1 cellular context compared by ENCODE assay signal in genomic region chrX:83845397-83845796, GRCh38.
TF ChIP-seq lines count a peak whose summit lies in the region.

No MANE protein-coding gene starts in this region.

TF ChIP-seq in H1, 55 proteins besides CTCF, POLR2A, EP300 and RAD21 (continued from another document):
- TF ChIP-seq, protein P1, sequence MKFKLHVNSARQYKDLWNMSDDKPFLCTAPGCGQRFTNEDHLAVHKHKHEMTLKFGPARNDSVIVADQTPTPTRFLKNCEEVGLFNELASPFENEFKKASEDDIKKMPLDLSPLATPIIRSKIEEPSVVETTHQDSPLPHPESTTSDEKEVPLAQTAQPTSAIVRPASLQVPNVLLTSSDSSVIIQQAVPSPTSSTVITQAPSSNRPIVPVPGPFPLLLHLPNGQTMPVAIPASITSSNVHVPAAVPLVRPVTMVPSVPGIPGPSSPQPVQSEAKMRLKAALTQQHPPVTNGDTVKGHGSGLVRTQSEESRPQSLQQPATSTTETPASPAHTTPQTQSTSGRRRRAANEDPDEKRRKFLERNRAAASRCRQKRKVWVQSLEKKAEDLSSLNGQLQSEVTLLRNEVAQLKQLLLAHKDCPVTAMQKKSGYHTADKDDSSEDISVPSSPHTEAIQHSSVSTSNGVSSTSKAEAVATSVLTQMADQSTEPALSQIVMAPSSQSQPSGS (IDR thresholded peaks at IDR 0.05; ENCODE audit: low read length), result no peak
- no peak for TF ChIP-seq BRCA1 (IDR thresholded peaks at IDR 0.05; ENCODE audit: low read depth, low read length)
- TF ChIP-seq CREB1 (IDR thresholded peaks at IDR 0.05), result no peak
- TF ChIP-seq, protein P2, sequence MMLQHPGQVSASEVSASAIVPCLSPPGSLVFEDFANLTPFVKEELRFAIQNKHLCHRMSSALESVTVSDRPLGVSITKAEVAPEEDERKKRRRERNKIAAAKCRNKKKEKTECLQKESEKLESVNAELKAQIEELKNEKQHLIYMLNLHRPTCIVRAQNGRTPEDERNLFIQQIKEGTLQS (IDR thresholded peaks at IDR 0.05; ENCODE audit: insufficient read depth, low read depth, low read length), result no peak
- TF ChIP-seq PHF8 (conservative IDR thresholded peaks at IDR 0.05; ENCODE audit: low read depth, low read length), result no peak
- TF ChIP-seq RNF2 (IDR thresholded peaks at IDR 0.05; ENCODE audit: borderline replicate concordance, low read depth, low read length, missing control alignments, poor library complexity, severe bottlenecking), result no peak
- no peak for TF ChIP-seq FOSL1 (IDR thresholded peaks at IDR 0.05; ENCODE audit: insufficient read depth, low read depth, low read length)
- TF ChIP-seq TEAD4 (IDR thresholded peaks at IDR 0.05; ENCODE audit: low read depth, low read length), result no peak
